ENCODE assay signal across 14 cellular contexts in the genomic region with DNA sequence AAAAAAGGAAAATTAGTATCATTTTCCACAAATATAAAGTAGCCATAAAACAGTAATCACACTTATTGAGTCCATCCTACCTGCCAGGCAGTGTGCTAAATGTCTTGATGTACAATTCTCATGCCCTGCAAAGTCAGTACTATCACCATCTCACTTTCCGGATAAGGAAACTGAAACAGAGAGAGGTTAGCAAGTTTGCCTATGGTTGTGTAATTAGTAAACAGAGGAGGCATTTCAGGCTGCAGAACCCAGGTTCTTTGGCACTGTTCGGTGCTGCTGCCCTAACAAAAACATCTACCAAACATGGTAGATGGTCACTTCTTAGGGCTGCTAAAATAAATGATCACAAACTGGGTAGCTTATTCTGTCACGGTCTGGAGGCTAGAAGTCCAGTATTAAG. TPM values are rescaled to one million over a fixed set of nuclear protein-coding genes. Genes with fewer than 3 reads are reported as not detected.
DNase-seq lines count a peak whose midpoint lies in the region; ATAC-seq and TF ChIP-seq lines count a peak whose summit lies in the region.
"Had no signal": no experiment of that assay in that cellular context is flagged by ENCODE, and none has a peak within 500 bp of the region (broad histone marks: within the 10 kb centered on the region; RNA-seq: fewer than 3 reads in every experiment).

No MANE protein-coding gene starts in this region.

- no peaks in the 10 kb centered on the region for H3K79me2 ChIP-seq in OCI-LY7 (ENCODE audit: insufficient read depth, low read depth, low read length)

- POLR2A ChIA-PET in OCI-LY7 (lab: Charles Lee) = no interaction called here

- no peak overlapping the region for H2AFZ ChIP-seq in OCI-LY7 (ENCODE audit: low read length)

- peak; percentile 95 for ATAC-seq in GM18870 (IDR thresholded peaks at IDR 0.05; ENCODE audit: unreplicated experiment)
- peak; percentile 96 for ATAC-seq in GM21526 (IDR thresholded peaks at IDR 0.05; ENCODE audit: low FRiP score, unreplicated experiment)
- peak; percentile 98 for ATAC-seq in HG03064 (IDR thresholded peaks at IDR 0.05; ENCODE audit: low read depth, unreplicated experiment)
- ATAC-seq in omental fat pad (ENCODE audit: low FRiP score) = no peak
- ATAC-seq in activated naive CD8-positive, alpha-beta T cell treated with anti-CD3 and anti-CD28 coated beads, Interleukin-2, amount 50 U/mL, for 24 hours = no peak
- ATAC-seq: CD8-positive, alpha-beta T cell had no signal

- no peak overlapping the region for H3K4me3 Mint-ChIP-seq in activated naive CD8-positive, alpha-beta T cell treated with anti-CD3 and anti-CD28 coated beads, Interleukin-2, amount 50 U/mL, for 24 hours
- H3K4me3 Mint-ChIP-seq: CD8-positive, alpha-beta T cell had no signal

- no peak for TF ChIP-seq CTCF in OCI-LY7 (conservative IDR thresholded peaks at IDR 0.05; ENCODE audit: low read length)
- no peak for TF ChIP-seq CTCF in omental fat pad (IDR thresholded peaks at IDR 0.05)

- no peaks in the 10 kb centered on the region for H4K20me1 ChIP-seq in OCI-LY7 (ENCODE audit: insufficient read depth, low read length)

- intact Hi-C loops in OCI-LY7 (cut with micrococcal nuclease; ENCODE audit: unreplicated experiment) = no loop called here

- H3K27ac ChIP-seq in OCI-LY7 (ENCODE audit: low read depth, low read length, poor library complexity, severe bottlenecking) = no peak overlapping the region

- no peaks in the 10 kb centered on the region for H3K36me3 ChIP-seq in OCI-LY7 (ENCODE audit: insufficient read depth, low read length)

- H3K4me1 ChIP-seq in OCI-LY7 (ENCODE audit: insufficient read depth, low read length, poor library complexity, severe bottlenecking) = peaks cover 8% of the 10 kb centered on the region

- CTCF ChIA-PET in OCI-LY7 (lab: Charles Lee; ENCODE audit: unreplicated experiment) = no interaction called here

- no peak for DNase-seq in OCI-LY7 (ENCODE audit: low spot score)
- DNase-seq in omental fat pad (ENCODE audit: low spot score) = no peak
- no peak for DNase-seq in activated naive CD8-positive, alpha-beta T cell treated with anti-CD3 and anti-CD28 coated beads, Interleukin-2, amount 50 U/mL, for 24 hours
- no peak for DNase-seq in amygdala (lab: John Stamatoyannopoulos, UW)
- no peak for DNase-seq in T1000 (lab: John Stamatoyannopoulos, UW)
- DNase-seq: activated CD8-positive, alpha-beta memory T cell treated with anti-CD3 and anti-CD28 coated beads, Interleukin-2, amount 50 U/mL, for 48 hours; CD8-positive, alpha-beta T cell; NCI-H1694 treated with DMSO at 0.1 percent for 48 hours; OCI-M1; stimulated activated naive CD4-positive, alpha-beta T cell treated with Interleukin-2 at 50 U/mL for 16 hours had no signal

- BruUV-seq in OCI-LY7 (replicated peaks; lab: Mats Ljungman, UMichigan) = no TSS peak

- no peaks in the 10 kb centered on the region for H3K9me3 ChIP-seq in OCI-LY7 (ENCODE audit: low read length)

- H3K27ac Mint-ChIP-seq in activated naive CD8-positive, alpha-beta T cell treated with anti-CD3 and anti-CD28 coated beads, Interleukin-2, amount 50 U/mL, for 24 hours = no peak overlapping the region
- H3K27ac Mint-ChIP-seq: CD8-positive, alpha-beta T cell had no signal

- peaks cover 11% of the 10 kb centered on the region for H3K4me1 Mint-ChIP-seq in activated naive CD8-positive, alpha-beta T cell treated with anti-CD3 and anti-CD28 coated beads, Interleukin-2, amount 50 U/mL, for 24 hours

- no peak overlapping the region for H3K4me3 ChIP-seq in OCI-LY7 (ENCODE audit: low read depth, low read length, poor library complexity, severe bottlenecking)

- H3K4me2 ChIP-seq in OCI-LY7 (ENCODE audit: low read length) = 0 out of 2 replicates have a peak overlapping the region, but pooled peaks have one; percentile 14

- peaks cover 13% of the 10 kb centered on the region for H3K27me3 Mint-ChIP-seq in activated naive CD8-positive, alpha-beta T cell treated with anti-CD3 and anti-CD28 coated beads, Interleukin-2, amount 50 U/mL, for 24 hours

- no peaks in the 10 kb centered on the region for H3K9me2 ChIP-seq in OCI-LY7 (ENCODE audit: insufficient read depth, low read length)

- H3K9me3 Mint-ChIP-seq in activated naive CD8-positive, alpha-beta T cell treated with anti-CD3 and anti-CD28 coated beads, Interleukin-2, amount 50 U/mL, for 24 hours = no peaks in the 10 kb centered on the region
- H3K9me3 Mint-ChIP-seq: CD8-positive, alpha-beta T cell had no signal

- H3K36me3 Mint-ChIP-seq in activated naive CD8-positive, alpha-beta T cell treated with anti-CD3 and anti-CD28 coated beads, Interleukin-2, amount 50 U/mL, for 24 hours (ENCODE audit: low read depth) = no peaks in the 10 kb centered on the region
- H3K36me3 Mint-ChIP-seq: CD8-positive, alpha-beta T cell had no signal

RNA-seq across cellular contexts. Expression of a gene that starts 22.6 kb away (rescaled TPM):
- total RNA-seq in OCI-LY7 (2014; rRNA removed; shearing (Covaris generic)) = 0.28 and 1.3 TPM in 2 replicates
- total RNA-seq in OCI-LY7 (2022) (1.7 and 2.1 TPM in 2 replicates), omental fat pad (not detected)
- total RNA-seq: CD8-positive, alpha-beta T cell; HT-29 had no signal

Comparison
In these comparisons a context has a peak if more than half of its experiments do, and no peak if none do; other contexts are left out.
1. ATAC-seq: peak in GM18870 (single experiment), GM21526 (single experiment) and HG03064 (single experiment); none in omental fat pad (single experiment) and activated naive CD8-positive, alpha-beta T cell treated with anti-CD3 and anti-CD28 coated beads, Interleukin-2, amount 50 U/mL, for 24 hours (single experiment).